ENCODE assay signal across 2 cellular contexts in genomic region chr6:13709698-13710551, GRCh38.
TF ChIP-seq lines count a peak whose summit lies in the region.

No MANE protein-coding gene starts in this region.

TF ChIP-seq in GM12878, 131 proteins besides CTCF, POLR2A, EP300 and RAD21 (continued from another document and continues in another):
- TF ChIP-seq CUX1 (IDR thresholded peaks at IDR 0.05; ENCODE audit: insufficient replicate concordance, low read depth, low read length): no peak
- no peak for TF ChIP-seq MTA3 (IDR thresholded peaks at IDR 0.05; ENCODE audit: borderline replicate concordance, low read length)
- TF ChIP-seq BACH1 (IDR thresholded peaks at IDR 0.05; ENCODE audit: borderline replicate concordance): no peak
- TF ChIP-seq SREBF2 (IDR thresholded peaks at IDR 0.05; ENCODE audit: low read length): no peak
- TF ChIP-seq, protein P1, sequence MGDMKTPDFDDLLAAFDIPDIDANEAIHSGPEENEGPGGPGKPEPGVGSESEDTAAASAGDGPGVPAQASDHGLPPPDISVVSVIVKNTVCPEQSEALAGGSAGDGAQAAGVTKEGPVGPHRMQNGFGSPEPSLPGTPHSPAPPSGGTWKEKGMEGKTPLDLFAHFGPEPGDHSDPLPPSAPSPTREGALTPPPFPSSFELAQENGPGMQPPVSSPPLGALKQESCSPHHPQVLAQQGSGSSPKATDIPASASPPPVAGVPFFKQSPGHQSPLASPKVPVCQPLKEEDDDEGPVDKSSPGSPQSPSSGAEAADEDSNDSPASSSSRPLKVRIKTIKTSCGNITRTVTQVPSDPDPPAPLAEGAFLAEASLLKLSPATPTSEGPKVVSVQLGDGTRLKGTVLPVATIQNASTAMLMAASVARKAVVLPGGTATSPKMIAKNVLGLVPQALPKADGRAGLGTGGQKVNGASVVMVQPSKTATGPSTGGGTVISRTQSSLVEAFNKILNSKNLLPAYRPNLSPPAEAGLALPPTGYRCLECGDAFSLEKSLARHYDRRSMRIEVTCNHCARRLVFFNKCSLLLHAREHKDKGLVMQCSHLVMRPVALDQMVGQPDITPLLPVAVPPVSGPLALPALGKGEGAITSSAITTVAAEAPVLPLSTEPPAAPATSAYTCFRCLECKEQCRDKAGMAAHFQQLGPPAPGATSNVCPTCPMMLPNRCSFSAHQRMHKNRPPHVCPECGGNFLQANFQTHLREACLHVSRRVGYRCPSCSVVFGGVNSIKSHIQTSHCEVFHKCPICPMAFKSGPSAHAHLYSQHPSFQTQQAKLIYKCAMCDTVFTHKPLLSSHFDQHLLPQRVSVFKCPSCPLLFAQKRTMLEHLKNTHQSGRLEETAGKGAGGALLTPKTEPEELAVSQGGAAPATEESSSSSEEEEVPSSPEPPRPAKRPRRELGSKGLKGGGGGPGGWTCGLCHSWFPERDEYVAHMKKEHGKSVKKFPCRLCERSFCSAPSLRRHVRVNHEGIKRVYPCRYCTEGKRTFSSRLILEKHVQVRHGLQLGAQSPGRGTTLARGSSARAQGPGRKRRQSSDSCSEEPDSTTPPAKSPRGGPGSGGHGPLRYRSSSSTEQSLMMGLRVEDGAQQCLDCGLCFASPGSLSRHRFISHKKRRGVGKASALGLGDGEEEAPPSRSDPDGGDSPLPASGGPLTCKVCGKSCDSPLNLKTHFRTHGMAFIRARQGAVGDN (IDR thresholded peaks at IDR 0.05): no peak
- no peak for TF ChIP-seq FOXM1 (IDR thresholded peaks at IDR 0.05; ENCODE audit: low read depth, low read length)
- no peak for TF ChIP-seq RFX5 (IDR thresholded peaks at IDR 0.05; ENCODE audit: low read depth, low read length)
- TF ChIP-seq LARP7 (IDR thresholded peaks at IDR 0.05): no peak
- TF ChIP-seq ZNF274 (IDR thresholded peaks at IDR 0.05; ENCODE audit: insufficient read depth, insufficient read length): no peak
- 0 out of 2 replicates have a peak, but pooled peaks have one; percentile 16 for TF ChIP-seq NBN (IDR thresholded peaks at IDR 0.05)
- TF ChIP-seq TCF7 (IDR thresholded peaks at IDR 0.05; ENCODE audit: borderline replicate concordance): no peak
- TF ChIP-seq, protein P2, sequence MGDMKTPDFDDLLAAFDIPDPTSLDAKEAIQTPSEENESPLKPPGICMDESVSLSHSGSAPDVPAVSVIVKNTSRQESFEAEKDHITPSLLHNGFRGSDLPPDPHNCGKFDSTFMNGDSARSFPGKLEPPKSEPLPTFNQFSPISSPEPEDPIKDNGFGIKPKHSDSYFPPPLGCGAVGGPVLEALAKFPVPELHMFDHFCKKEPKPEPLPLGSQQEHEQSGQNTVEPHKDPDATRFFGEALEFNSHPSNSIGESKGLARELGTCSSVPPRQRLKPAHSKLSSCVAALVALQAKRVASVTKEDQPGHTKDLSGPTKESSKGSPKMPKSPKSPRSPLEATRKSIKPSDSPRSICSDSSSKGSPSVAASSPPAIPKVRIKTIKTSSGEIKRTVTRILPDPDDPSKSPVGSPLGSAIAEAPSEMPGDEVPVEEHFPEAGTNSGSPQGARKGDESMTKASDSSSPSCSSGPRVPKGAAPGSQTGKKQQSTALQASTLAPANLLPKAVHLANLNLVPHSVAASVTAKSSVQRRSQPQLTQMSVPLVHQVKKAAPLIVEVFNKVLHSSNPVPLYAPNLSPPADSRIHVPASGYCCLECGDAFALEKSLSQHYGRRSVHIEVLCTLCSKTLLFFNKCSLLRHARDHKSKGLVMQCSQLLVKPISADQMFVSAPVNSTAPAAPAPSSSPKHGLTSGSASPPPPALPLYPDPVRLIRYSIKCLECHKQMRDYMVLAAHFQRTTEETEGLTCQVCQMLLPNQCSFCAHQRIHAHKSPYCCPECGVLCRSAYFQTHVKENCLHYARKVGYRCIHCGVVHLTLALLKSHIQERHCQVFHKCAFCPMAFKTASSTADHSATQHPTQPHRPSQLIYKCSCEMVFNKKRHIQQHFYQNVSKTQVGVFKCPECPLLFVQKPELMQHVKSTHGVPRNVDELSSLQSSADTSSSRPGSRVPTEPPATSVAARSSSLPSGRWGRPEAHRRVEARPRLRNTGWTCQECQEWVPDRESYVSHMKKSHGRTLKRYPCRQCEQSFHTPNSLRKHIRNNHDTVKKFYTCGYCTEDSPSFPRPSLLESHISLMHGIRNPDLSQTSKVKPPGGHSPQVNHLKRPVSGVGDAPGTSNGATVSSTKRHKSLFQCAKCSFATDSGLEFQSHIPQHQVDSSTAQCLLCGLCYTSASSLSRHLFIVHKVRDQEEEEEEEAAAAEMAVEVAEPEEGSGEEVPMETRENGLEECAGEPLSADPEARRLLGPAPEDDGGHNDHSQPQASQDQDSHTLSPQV (IDR thresholded peaks at IDR 0.05): no peak
- peak; percentile 59 for TF ChIP-seq ATF7 (IDR thresholded peaks at IDR 0.05; ENCODE audit: low read depth)

TF ChIP-seq in HepG2, 621 proteins besides CTCF, POLR2A, EP300 and RAD21 (continued from another document):
- TF ChIP-seq, protein P3, sequence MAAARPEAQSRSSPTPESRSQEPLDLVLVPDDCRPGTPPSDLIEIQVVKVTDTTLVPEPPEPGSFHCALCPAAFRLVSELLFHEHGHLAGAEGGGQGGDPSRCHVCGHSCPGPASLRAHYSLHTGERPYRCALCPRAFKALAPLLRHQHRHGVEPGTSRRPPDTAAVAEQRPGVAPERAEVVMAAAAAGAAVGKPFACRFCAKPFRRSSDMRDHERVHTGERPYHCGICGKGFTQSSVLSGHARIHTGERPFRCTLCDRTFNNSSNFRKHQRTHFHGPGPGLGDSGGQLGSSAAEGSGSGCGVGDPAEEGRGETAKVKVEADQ (CRISPR knock-in tag; IDR thresholded peaks at IDR 0.05; ENCODE audit: borderline replicate concordance): peak; percentile 28; the same call in 1 of the 2 replicates
- TF ChIP-seq ZFP82 (CRISPR knock-in tag; IDR thresholded peaks at IDR 0.05; ENCODE audit: borderline replicate concordance): 0 out of 2 replicates have a peak, but pooled peaks have one; percentile 33
- TF ChIP-seq, protein P4, sequence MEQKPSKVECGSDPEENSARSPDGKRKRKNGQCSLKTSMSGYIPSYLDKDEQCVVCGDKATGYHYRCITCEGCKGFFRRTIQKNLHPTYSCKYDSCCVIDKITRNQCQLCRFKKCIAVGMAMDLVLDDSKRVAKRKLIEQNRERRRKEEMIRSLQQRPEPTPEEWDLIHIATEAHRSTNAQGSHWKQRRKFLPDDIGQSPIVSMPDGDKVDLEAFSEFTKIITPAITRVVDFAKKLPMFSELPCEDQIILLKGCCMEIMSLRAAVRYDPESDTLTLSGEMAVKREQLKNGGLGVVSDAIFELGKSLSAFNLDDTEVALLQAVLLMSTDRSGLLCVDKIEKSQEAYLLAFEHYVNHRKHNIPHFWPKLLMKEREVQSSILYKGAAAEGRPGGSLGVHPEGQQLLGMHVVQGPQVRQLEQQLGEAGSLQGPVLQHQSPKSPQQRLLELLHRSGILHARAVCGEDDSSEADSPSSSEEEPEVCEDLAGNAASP (CRISPR knock-in tag; IDR thresholded peaks at IDR 0.05; ENCODE audit: borderline replicate concordance): 0 out of 2 replicates have a peak, but pooled peaks have one; percentile 5
